ENCODE assay signal across 29 cellular contexts in genomic region chr7:2275101-2275500, GRCh38.
"Had no signal": no experiment of that assay in that cellular context is flagged by ENCODE, and none has a peak within 500 bp of the region (broad histone marks: within the 10 kb centered on the region; RNA-seq: fewer than 3 reads in every experiment).

No MANE protein-coding gene starts in this region.

- H3K9me3 Mint-ChIP-seq: activated B cell treated with CpG ODN at 0.5 μM for 24 hours; activated CD8-positive, alpha-beta T cell treated with anti-CD3 and anti-CD28 coated beads for 36 hours; activated T-cell treated with anti-CD3 and anti-CD28 coated beads, Interleukin-2, amount 50 U/mL, for 4 hours; activated T-helper 17 cell treated with anti-CD3 and anti-CD28 coated beads, Interleukin-2, amount 50 U/mL, for 72 hours; T-helper 2 cell treated with Interferon-gamma antibody and Interleukin-4, amounts not matched to agents 5 μg/mL and 100 μg/mL, for 36 hours had no signal

- H3K27ac Mint-ChIP-seq: activated B cell treated with CpG ODN at 0.5 μM for 24 hours; activated CD8-positive, alpha-beta T cell treated with anti-CD3 and anti-CD28 coated beads for 36 hours; activated naive CD8-positive, alpha-beta T cell; activated T-helper 17 cell treated with anti-CD3 and anti-CD28 coated beads, Interleukin-2, amount 50 U/mL, for 72 hours; T-helper 17 cell; T-helper 2 cell treated with Interferon-gamma antibody and Interleukin-4, amounts not matched to agents 5 μg/mL and 100 μg/mL, for 36 hours had no signal

- H3K4me3 Mint-ChIP-seq: activated B cell treated with CpG ODN at 0.5 μM for 24 hours; activated CD8-positive, alpha-beta T cell treated with anti-CD3 and anti-CD28 coated beads for 36 hours; activated naive CD8-positive, alpha-beta T cell; activated T-cell treated with anti-CD3 and anti-CD28 coated beads, Interleukin-2, amount 50 U/mL, for 4 hours; activated T-helper 17 cell treated with anti-CD3 and anti-CD28 coated beads, Interleukin-2, amount 50 U/mL, for 72 hours; T-helper 17 cell; T-helper 2 cell treated with Interferon-gamma antibody and Interleukin-4, amounts not matched to agents 5 μg/mL and 100 μg/mL, for 36 hours had no signal

- H3K27ac ChIP-seq: brain microvascular endothelial cell, epithelial cell of prostate, esophagus squamous epithelium, gastroesophageal sphincter, WERI-Rb-1 had no signal

- H3K4me3 ChIP-seq: esophagus squamous epithelium, gastroesophageal sphincter had no signal

- H3K9me3 ChIP-seq: esophagus squamous epithelium, gastroesophageal sphincter had no signal

- H3K4me1 ChIP-seq: esophagus squamous epithelium, gastroesophageal sphincter had no signal

- H3K27me3 Mint-ChIP-seq: activated B cell treated with CpG ODN at 0.5 μM for 24 hours; activated CD8-positive, alpha-beta T cell treated with anti-CD3 and anti-CD28 coated beads for 36 hours; activated naive CD8-positive, alpha-beta T cell; activated T-helper 17 cell treated with anti-CD3 and anti-CD28 coated beads, Interleukin-2, amount 50 U/mL, for 72 hours; T-helper 17 cell had no signal

- H3K27me3 ChIP-seq: brain microvascular endothelial cell, esophagus squamous epithelium, gastroesophageal sphincter had no signal

- DNase-seq: activated B cell treated with CpG ODN at 0.5 μM for 24 hours; activated CD4-positive, alpha-beta T cell treated with anti-CD3 and anti-CD28 coated beads for 48 hours; activated CD4-positive, alpha-beta T cell treated with anti-CD3 and anti-CD28 coated beads, Interleukin-2, amount 50 U/mL, for 1 hour; activated CD4-positive, alpha-beta T cell treated with anti-CD3 and anti-CD28 coated beads, Interleukin-2, amount 50 U/mL, for 48 hours; activated CD8-positive, alpha-beta memory T cell treated with anti-CD3 and anti-CD28 coated beads for 24 hours; activated CD8-positive, alpha-beta T cell treated with anti-CD3 and anti-CD28 coated beads for 36 hours; activated effector memory CD4-positive, alpha-beta T cell treated with Interleukin-2 at 50 U/mL for 16 hours; activated gamma-delta T cell treated with Interleukin-2 at 50 U/mL for 16 hours; activated naive CD4-positive, alpha-beta T cell treated with anti-CD3 and anti-CD28 coated beads, Interleukin-2, amount 50 U/mL, for 16 hours; activated naive CD4-positive, alpha-beta T cell treated with Interleukin-2 at 50 U/mL for 16 hours; activated T-cell treated with anti-CD3 and anti-CD28 coated beads, Interleukin-2, amount 50 U/mL, for 4 hours; amniotic stem cell; anterior cingulate cortex; brain microvascular endothelial cell; caudate nucleus; cortex of kidney; effector CD8-positive, alpha-beta T cell; esophagus squamous epithelium; foreskin melanocyte; T-helper 1 cell; T-helper 17 cell; T1000; WERI-Rb-1 had no signal

- ATAC-seq: activated CD4-positive, CD25-positive, alpha-beta regulatory T cell treated with anti-CD3 and anti-CD28 coated beads, Interleukin-2, amount 50 U/mL, for 24 hours; activated CD8-positive, alpha-beta T cell treated with anti-CD3 and anti-CD28 coated beads for 36 hours; activated T-cell treated with anti-CD3 and anti-CD28 coated beads, Interleukin-2, amount 50 U/mL, for 4 hours; activated T-helper 17 cell treated with anti-CD3 and anti-CD28 coated beads, Interleukin-2, amount 50 U/mL, for 72 hours; gastroesophageal sphincter; T-helper 17 cell had no signal

- H3K4me1 Mint-ChIP-seq: activated T-helper 17 cell treated with anti-CD3 and anti-CD28 coated beads, Interleukin-2, amount 50 U/mL, for 72 hours; T-helper 17 cell had no signal
